8 cellular contexts compared by ENCODE assay signal in the genomic region with DNA sequence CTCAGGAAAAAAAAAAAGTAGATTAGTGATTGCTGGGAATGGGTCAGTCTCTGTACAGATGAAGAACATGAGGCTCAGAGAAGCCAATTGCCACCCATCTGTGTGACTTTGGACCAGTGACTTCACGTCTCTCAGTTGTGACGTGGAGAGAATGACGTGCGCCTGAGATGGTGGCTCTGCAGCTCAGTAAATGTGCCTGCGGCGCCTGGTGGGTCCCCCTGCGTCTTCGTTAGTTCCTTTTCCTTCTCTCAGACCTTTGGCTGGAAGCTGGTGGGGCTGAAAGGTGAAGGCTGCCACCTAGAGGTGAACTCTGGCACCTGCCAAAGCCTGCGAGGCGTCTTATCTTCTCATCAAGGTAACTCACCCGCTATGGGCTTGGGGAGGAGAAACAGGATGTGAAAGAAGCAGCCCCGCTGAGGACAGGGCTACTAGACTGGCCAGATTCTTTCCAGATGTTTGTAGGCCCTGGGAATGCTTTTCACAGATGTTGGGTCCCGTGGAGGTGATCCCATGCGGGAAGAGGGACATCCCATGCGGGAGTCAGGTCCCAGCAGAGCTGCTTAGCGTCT. TPM values are rescaled to one million over a fixed set of nuclear protein-coding genes. Genes with fewer than 3 reads are reported as not detected.
DNase-seq lines count a peak whose midpoint lies in the region; ATAC-seq, FAIRE-seq and TF ChIP-seq lines count a peak whose summit lies in the region.

No MANE protein-coding gene starts in this region.

- POLR2A ChIA-PET in CD8-positive, alpha-beta memory T cell (lab: Charles Lee): interaction anchor here (0.6 to 2.0 kb wide), 7 partner anchors 12 to 115 kb away, joined by 3 to 16 read pairs (median 4); a partner anchor contains a TSS
- POLR2A ChIA-PET in activated CD8-positive, alpha-beta T cell treated with anti-CD3 and anti-CD28 coated beads for 36 hours (lab: Charles Lee): interaction anchor here (0.7 to 3.9 kb wide), 11 partner anchors 10 to 294 kb away, joined by 3 to 11 read pairs (median 4); no protein-coding TSS in a partner anchor

- peak overlapping the region in 7 of 8 donors; percentile 12 to 85 (median 74) for H3K27ac Mint-ChIP-seq in CD8-positive, alpha-beta memory T cell
- H3K27ac Mint-ChIP-seq in activated CD8-positive, alpha-beta T cell treated with anti-CD3 and anti-CD28 coated beads for 36 hours: peak overlapping the region; percentile 74
- peak overlapping the region; percentile 86 for H3K27ac Mint-ChIP-seq in mesothelial cell of epicardium

- H3K9me3 ChIP-seq in CD8-positive, alpha-beta memory T cell (ENCODE audit: low read length): no peaks in the 10 kb centered on the region
- H3K9me3 ChIP-seq in effector memory CD4-positive, alpha-beta T cell (ENCODE audit: control insufficient read depth, low read length): no peaks in the 10 kb centered on the region

- TF ChIP-seq CTCF in activated CD8-positive, alpha-beta T cell treated with anti-CD3 and anti-CD28 coated beads for 36 hours (IDR thresholded peaks at IDR 0.05): peak; percentile 76
- TF ChIP-seq CTCF in mesothelial cell of epicardium (IDR thresholded peaks at IDR 0.05; ENCODE audit: unreplicated experiment): peak; percentile 81

- H3K4me3 ChIP-seq in CD8-positive, alpha-beta memory T cell (ENCODE audit: low read length): no peak overlapping the region
- H3K4me3 ChIP-seq in effector memory CD4-positive, alpha-beta T cell (ENCODE audit: insufficient read depth, low read depth, low read length, poor library complexity, severe bottlenecking): peak overlapping the region; percentile 28

- no peak for FAIRE-seq in HTR-8/SVneo (lab: Jason Lieb, UNC)

- peak overlapping the region; percentile 22 for H3K27ac ChIP-seq in CD8-positive, alpha-beta memory T cell (ENCODE audit: low read depth, low read length)
- H3K27ac ChIP-seq in effector memory CD4-positive, alpha-beta T cell (ENCODE audit: insufficient read depth, low read length, poor library complexity, severe bottlenecking): no peak overlapping the region

- no peaks in the 10 kb centered on the region for H3K27me3 ChIP-seq in CD8-positive, alpha-beta memory T cell (ENCODE audit: insufficient read depth, low read length, poor library complexity, severe bottlenecking)
- no peaks in the 10 kb centered on the region for H3K27me3 ChIP-seq in effector memory CD4-positive, alpha-beta T cell (replicated peaks; ENCODE audit: control insufficient read depth, insufficient read depth, low read length, poor library complexity, severe bottlenecking)

- DNase-seq in CD8-positive, alpha-beta memory T cell: peak; percentile 82 to 94 (median 88)
- peak; percentile 91 for DNase-seq in HTR-8/SVneo (ENCODE audit: insufficient read length, low spot score)
- DNase-seq in NOMO-1 (lab: John Stamatoyannopoulos, UW; ENCODE audit: unreplicated experiment in 2 of 2): peak; percentile 92 to 97
- DNase-seq in activated CD8-positive, alpha-beta T cell treated with anti-CD3 and anti-CD28 coated beads for 36 hours: peak; percentile 98
- DNase-seq in effector memory CD4-positive, alpha-beta T cell: peak; percentile 83 to 88 (median 86)
- peak; percentile 67 to 89 for DNase-seq in mesothelial cell of epicardium (ENCODE audit: low spot score in 2 of 2, unreplicated experiment in 2 of 2)
- DNase-seq in stimulated activated CD8-positive, alpha-beta memory T cell treated with anti-CD3 and anti-CD28 coated beads, Interleukin-2, amount 100 ng/mL, for 1 hour (ENCODE audit: low read depth in 2 of 2): peak; percentile 81 to 82

- H3K27me3 Mint-ChIP-seq in CD8-positive, alpha-beta memory T cell: peaks cover 0 to 6% of the 10 kb centered on the region in 2 donors
- no peaks in the 10 kb centered on the region for H3K27me3 Mint-ChIP-seq in activated CD8-positive, alpha-beta T cell treated with anti-CD3 and anti-CD28 coated beads for 36 hours
- H3K27me3 Mint-ChIP-seq in mesothelial cell of epicardium (ENCODE audit: low read depth): no peaks in the 10 kb centered on the region

- H3K36me3 Mint-ChIP-seq in CD8-positive, alpha-beta memory T cell: peaks cover 0 to 3% (median 0%) of the 10 kb centered on the region in 3 donors
- no peaks in the 10 kb centered on the region for H3K36me3 Mint-ChIP-seq in activated CD8-positive, alpha-beta T cell treated with anti-CD3 and anti-CD28 coated beads for 36 hours (ENCODE audit: low read depth)
- H3K36me3 Mint-ChIP-seq in mesothelial cell of epicardium: no peaks in the 10 kb centered on the region

- H3K36me3 ChIP-seq in CD8-positive, alpha-beta memory T cell (ENCODE audit: insufficient read depth, low read length): no peaks in the 10 kb centered on the region
- no peaks in the 10 kb centered on the region for H3K36me3 ChIP-seq in effector memory CD4-positive, alpha-beta T cell (ENCODE audit: control insufficient read depth, insufficient read depth, low read length)

- no peaks in the 10 kb centered on the region for H3K9me3 Mint-ChIP-seq in CD8-positive, alpha-beta memory T cell
- no peaks in the 10 kb centered on the region for H3K9me3 Mint-ChIP-seq in activated CD8-positive, alpha-beta T cell treated with anti-CD3 and anti-CD28 coated beads for 36 hours
- H3K9me3 Mint-ChIP-seq in mesothelial cell of epicardium: no peaks in the 10 kb centered on the region

- ATAC-seq in GM21423 (IDR thresholded peaks at IDR 0.05; ENCODE audit: unreplicated experiment): peak; percentile 77
- peak; percentile 97 for ATAC-seq in activated CD8-positive, alpha-beta T cell treated with anti-CD3 and anti-CD28 coated beads for 36 hours

- H3K4me1 ChIP-seq in CD8-positive, alpha-beta memory T cell (ENCODE audit: insufficient read depth, low read length): peaks cover 13% of the 10 kb centered on the region
- peaks cover 2% of the 10 kb centered on the region for H3K4me1 ChIP-seq in effector memory CD4-positive, alpha-beta T cell (ENCODE audit: control insufficient read depth, insufficient read depth, low read length, poor library complexity, severe bottlenecking)

- CTCF ChIA-PET in CD8-positive, alpha-beta memory T cell (lab: Charles Lee): interaction anchor here (0.6 to 34.1 kb wide), 26 partner anchors 9 to 172 kb away, joined by 3 to 588 read pairs (median 5); a partner anchor contains a TSS
- CTCF ChIA-PET in activated CD8-positive, alpha-beta T cell treated with anti-CD3 and anti-CD28 coated beads for 36 hours (lab: Charles Lee): interaction anchor here (0.6 to 19.3 kb wide), 36 partner anchors 8 to 356 kb away, joined by 3 to 927 read pairs (median 4); a partner anchor contains a TSS

- H3K4me3 Mint-ChIP-seq in CD8-positive, alpha-beta memory T cell: peak overlapping the region in 5 of 7 donors; percentile 29 to 65 (median 62)
- H3K4me3 Mint-ChIP-seq in activated CD8-positive, alpha-beta T cell treated with anti-CD3 and anti-CD28 coated beads for 36 hours: peak overlapping the region; percentile 45
- peak overlapping the region; percentile 56 for H3K4me3 Mint-ChIP-seq in mesothelial cell of epicardium

- H3K4me1 Mint-ChIP-seq in CD8-positive, alpha-beta memory T cell: peaks cover 12 to 17% (median 16%) of the 10 kb centered on the region in 3 donors
- H3K4me1 Mint-ChIP-seq in activated CD8-positive, alpha-beta T cell treated with anti-CD3 and anti-CD28 coated beads for 36 hours (ENCODE audit: low read depth): peaks cover 9% of the 10 kb centered on the region
- H3K4me1 Mint-ChIP-seq in mesothelial cell of epicardium: peaks cover 9% of the 10 kb centered on the region

- intact Hi-C loops in activated CD8-positive, alpha-beta T cell treated with anti-CD3 and anti-CD28 coated beads for 36 hours (cut with micrococcal nuclease): loop anchor here (1.0 kb wide), 1 partner anchor 42 kb away; no protein-coding TSS in a partner anchor

RNA-seq across cellular contexts. Expression of a gene that starts 8.7 kb away (rescaled TPM):
- total RNA-seq in CD8-positive, alpha-beta memory T cell: 10 to 100 TPM; 19.1 to 19.6 TPM
- polyA plus RNA-seq in CD8-positive, alpha-beta memory T cell: 0.76 TPM
- 10 to 100 TPM; 23.7 to 25.3 TPM for total RNA-seq in activated CD8-positive, alpha-beta T cell treated with anti-CD3 and anti-CD28 coated beads for 36 hours
- 4.2 to 5.7 TPM (median 4.8 TPM) in 3 replicates for total RNA-seq in mesothelial cell of epicardium

RNA-seq across cellular contexts. Expression of a gene that starts 19.5 kb away (rescaled TPM):
- 10 to 100 TPM; 18.4 to 19.3 TPM for total RNA-seq in CD8-positive, alpha-beta memory T cell
- polyA plus RNA-seq in CD8-positive, alpha-beta memory T cell: 4.7 TPM
- 10 to 100 TPM; 70.4 to 74.3 TPM for total RNA-seq in activated CD8-positive, alpha-beta T cell treated with anti-CD3 and anti-CD28 coated beads for 36 hours
- 456 to 487 TPM (median 468 TPM) in 3 replicates for total RNA-seq in mesothelial cell of epicardium

RNA-seq across cellular contexts. Expression of a gene that starts 55.8 kb away (rescaled TPM):
- under 1 TPM; 0.33 to 0.78 TPM for total RNA-seq in CD8-positive, alpha-beta memory T cell
- polyA plus RNA-seq in CD8-positive, alpha-beta memory T cell: 0.62 TPM
- under 1 TPM; 0.29 to 0.74 TPM for total RNA-seq in activated CD8-positive, alpha-beta T cell treated with anti-CD3 and anti-CD28 coated beads for 36 hours
- 87.7 to 96.6 TPM (median 95.8 TPM) in 3 replicates for total RNA-seq in mesothelial cell of epicardium

Comparison
In these comparisons a context has a peak if more than half of its experiments do, and no peak if none do; other contexts are left out.
1. RNA of a gene that starts 55.8 kb away (total RNA-seq): 87.7 to 96.6 TPM in mesothelial cell of epicardium; 0.33 to 0.78 TPM in CD8-positive, alpha-beta memory T cell and 0.29 to 0.74 TPM in activated CD8-positive, alpha-beta T cell treated with anti-CD3 and anti-CD28 coated beads for 36 hours; every median in the first group is over 10 times any median in the second.
2. Peak in every context shown above with its lines, with median percentiles within 50 percentile points of each other: DNase-seq, H3K27ac Mint-ChIP-seq and H3K4me3 Mint-ChIP-seq.